Comparison of ENCODE assay signal across 20 cellular contexts in genomic region chr7:116222501-116222900, GRCh38. TPM values are rescaled to one million over a fixed set of nuclear protein-coding genes. Genes with fewer than 3 reads are reported as not detected.
A peak's percentile ranks its signal among the peaks of the same experiment; 100 is the strongest.
DNase-seq lines count a peak whose midpoint lies in the region; ATAC-seq and TF ChIP-seq lines count a peak whose summit lies in the region.
"Had no signal": no experiment of that assay in that cellular context is flagged by ENCODE, and none has a peak within 500 bp of the region (broad histone marks: within the 10 kb centered on the region; RNA-seq: fewer than 3 reads in every experiment).

No MANE protein-coding gene starts in this region.

- peaks cover 5% of the 10 kb centered on the region for H3K36me3 Mint-ChIP-seq in osteocyte (ENCODE audit: unreplicated experiment)

- no peaks in the 10 kb centered on the region for H3K9me3 Mint-ChIP-seq in osteocyte (ENCODE audit: unreplicated experiment)
- H3K9me3 Mint-ChIP-seq: activated naive CD4-positive, alpha-beta T cell treated with anti-CD3 and anti-CD28 coated beads for 36 hours; activated T-cell treated with anti-CD3 and anti-CD28 coated beads, Interleukin-2, amount 50 U/mL, for 72 hours had no signal

- H3K27ac ChIP-seq in esophagus squamous epithelium = peak overlapping the region in 3 of 4 donors; percentile 38 to 59 (median 40)
- H3K27ac ChIP-seq: pancreas, right lobe of liver had no signal

- peak overlapping the region; percentile 2 for H3K4me3 ChIP-seq in AG10803 (ENCODE audit: low read length)
- H3K4me3 ChIP-seq in esophagus squamous epithelium = peak overlapping the region in 2 of 4 donors; percentile 5 to 7
- H3K4me3 ChIP-seq: K562, pancreas, right lobe of liver had no signal

- no peaks in the 10 kb centered on the region for H3K27me3 Mint-ChIP-seq in osteocyte (ENCODE audit: unreplicated experiment)

- 83 to 87% methylated on average over 5 of the region's 5 CpGs for WGBS in esophagus squamous epithelium, 2 donors

- TF ChIP-seq CTCF in AG10803 (conservative IDR thresholded peaks at IDR 0.05; ENCODE audit: low read length) (no peak), esophagus squamous epithelium (IDR thresholded peaks at IDR 0.05) (no peak), osteocyte (IDR thresholded peaks at IDR 0.05) (no peak)

- no peaks in the 10 kb centered on the region for H3K36me3 ChIP-seq in esophagus squamous epithelium
- H3K36me3 ChIP-seq: pancreas, right lobe of liver had no signal

- peak overlapping the region; percentile 62 for H3K27ac Mint-ChIP-seq in osteocyte (ENCODE audit: unreplicated experiment)
- H3K27ac Mint-ChIP-seq: activated naive CD4-positive, alpha-beta T cell treated with anti-CD3 and anti-CD28 coated beads for 36 hours; activated T-cell treated with anti-CD3 and anti-CD28 coated beads, Interleukin-2, amount 50 U/mL, for 72 hours had no signal

- no peaks in the 10 kb centered on the region for H3K9me3 ChIP-seq in esophagus squamous epithelium
- H3K9me3 ChIP-seq: pancreas, right lobe of liver had no signal

- no peak overlapping the region for H3K4me3 Mint-ChIP-seq in osteocyte (ENCODE audit: unreplicated experiment)
- H3K4me3 Mint-ChIP-seq: activated naive CD4-positive, alpha-beta T cell treated with anti-CD3 and anti-CD28 coated beads for 36 hours; activated T-cell treated with anti-CD3 and anti-CD28 coated beads, Interleukin-2, amount 50 U/mL, for 72 hours had no signal

- no peaks in the 10 kb centered on the region for H3K27me3 ChIP-seq in esophagus squamous epithelium
- H3K27me3 ChIP-seq: pancreas, right lobe of liver had no signal

- no peak for ATAC-seq in HG02840 (IDR thresholded peaks at IDR 0.05; ENCODE audit: low FRiP score, unreplicated experiment)
- ATAC-seq in HG03342 (IDR thresholded peaks at IDR 0.05; ENCODE audit: unreplicated experiment) = no peak
- ATAC-seq: activated T-cell treated with anti-CD3 and anti-CD28 coated beads, Interleukin-2, amount 50 U/mL, for 72 hours; K562; pancreas; right lobe of liver had no signal

- peaks cover 86% of the 10 kb centered on the region for H3K4me1 Mint-ChIP-seq in osteocyte (ENCODE audit: unreplicated experiment)

- TF ChIP-seq POLR2A in esophagus squamous epithelium (IDR thresholded peaks at IDR 0.05) = no peak

- intact Hi-C loops in esophagus squamous epithelium (cut with DNase I) = no loop called here

- H3K4me1 ChIP-seq in esophagus squamous epithelium = peaks cover 5 to 32% (median 8%) of the 10 kb centered on the region in 3 donors

- no peak for DNase-seq in AG10803 (ENCODE audit: low read depth)
- peak; percentile 38 for DNase-seq in HCEC 1CT
- no peak for DNase-seq in esophagus squamous epithelium (lab: John Stamatoyannopoulos, UW)
- DNase-seq in osteocyte (ENCODE audit: extremely low spot score, unreplicated experiment) = no peak
- DNase-seq in central memory CD4-positive, alpha-beta T cell = no peak
- no peak for DNase-seq in Kasumi-1 (lab: John Stamatoyannopoulos, UW)
- DNase-seq: activated CD4-positive, CD25-positive, alpha-beta regulatory T cell treated with anti-CD3 and anti-CD28 coated beads, Interleukin-2, amount 50 U/mL, for 72 hours; activated naive CD4-positive, alpha-beta T cell treated with anti-CD3 and anti-CD28 coated beads for 36 hours; activated T-cell treated with anti-CD3 and anti-CD28 coated beads, Interleukin-2, amount 50 U/mL, for 72 hours; C1 segment of cervical spinal cord; cerebellar nuclear complex; effector CD8-positive, alpha-beta T cell; MM.1S; NCI-H1417 treated with DMSO at 0.1 percent for 48 hours; NCI-H2171; pancreas; right lobe of liver had no signal

RNA-seq across cellular contexts. Expression of gene TES, which starts 12.2 kb away (rescaled TPM):
- total RNA-seq in esophagus squamous epithelium (100 to 1,000 TPM in 1 of 4 donors, 10 to 100 TPM in 3; 34.8 to 155 (median 67.0) TPM), osteocyte (228 and 232 TPM in 2 replicates)
